Comparison of ENCODE assay signal across 1 cellular context in genomic region chr2:8877332-8877731, GRCh38.
A peak's percentile ranks its signal among the peaks of the same experiment; 100 is the strongest.
TF ChIP-seq lines count a peak whose summit lies in the region.

No MANE protein-coding gene starts in this region.

TF ChIP-seq in HepG2, 621 proteins besides CTCF, POLR2A, EP300 and RAD21:
- TF ChIP-seq HNF4G (IDR thresholded peaks at IDR 0.05; ENCODE audit: borderline replicate concordance, low read depth, low read length) = no peak
- no peak for TF ChIP-seq HNF4G (CRISPR knock-in tag; IDR thresholded peaks at IDR 0.05; ENCODE audit: borderline replicate concordance, low read depth)
- no peak for TF ChIP-seq ZNF639 (CRISPR knock-in tag; conservative IDR thresholded peaks at IDR 0.05)
- TF ChIP-seq SP1 (IDR thresholded peaks at IDR 0.05) = no peak
- TF ChIP-seq SP1 (CRISPR knock-in tag; IDR thresholded peaks at IDR 0.05) = no peak
- peak; percentile 61; the same call in 1 of the 2 replicates for TF ChIP-seq BHLHE40 (IDR thresholded peaks at IDR 0.05; ENCODE audit: low read length)
- TF ChIP-seq ZNF260 (CRISPR knock-in tag; IDR thresholded peaks at IDR 0.05; ENCODE audit: borderline replicate concordance, low read depth) = no peak
- no peak for TF ChIP-seq ZNF30 (CRISPR knock-in tag; IDR thresholded peaks at IDR 0.05)
- TF ChIP-seq MAX (IDR thresholded peaks at IDR 0.05) = 0 out of 2 replicates have a peak, but pooled peaks have one; percentile 26
